ENCODE assay signal across 9 cellular contexts in genomic region chr6:33112148-33112547, GRCh38. TPM values are rescaled to one million over a fixed set of nuclear protein-coding genes. Genes with fewer than 3 reads are reported as not detected.
DNase-seq lines count a peak whose midpoint lies in the region; ATAC-seq and TF ChIP-seq lines count a peak whose summit lies in the region.
"Had no signal": no experiment of that assay in that cellular context is flagged by ENCODE, and none has a peak within 500 bp of the region (broad histone marks: within the 10 kb centered on the region; RNA-seq: fewer than 3 reads in every experiment).

No MANE protein-coding gene starts in this region.

- no peak overlapping the region for H2BK120ac ChIP-seq in neuronal stem cell (ENCODE audit: low read depth, low read length)

- H3K36me3 ChIP-seq in naive thymus-derived CD4-positive, alpha-beta T cell (ENCODE audit: control insufficient read depth in 2 of 3, insufficient read depth in 3 of 3, low read length in 3 of 3), result no peaks in the 10 kb centered on the region
- H3K36me3 ChIP-seq in neuronal stem cell (replicated peaks in 1 of 2; ENCODE audit: control insufficient read depth in 2 of 2, insufficient read depth in 2 of 2, low read length in 2 of 2), result no peaks in the 10 kb centered on the region

- H3K9ac ChIP-seq in neuronal stem cell (ENCODE audit: low read depth, low read length, poor library complexity), result no peak overlapping the region

- H3K14ac ChIP-seq in neuronal stem cell (ENCODE audit: low read length), result no peak overlapping the region

- WGBS in neuronal stem cell (ENCODE audit: extremely low coverage in 2 of 2, insufficient read length in 2 of 2, insufficient replicate concordance in 1 of 2), 2 donors, result no CpG with 5 or more reads among the region's 1 CpG

- H2BK15ac ChIP-seq in neuronal stem cell (ENCODE audit: low read length), result no peak overlapping the region

- peaks cover 0 to 4% of the 10 kb centered on the region in 2 donors for H3K4me1 ChIP-seq in naive thymus-derived CD4-positive, alpha-beta T cell (ENCODE audit: control insufficient read depth in 2 of 2, insufficient read depth in 2 of 2, low read length in 2 of 2)
- peaks cover under 1 to 5% of the 10 kb centered on the region in 2 donors for H3K4me1 ChIP-seq in neuronal stem cell (ENCODE audit: control insufficient read depth in 2 of 2, insufficient read depth in 1 of 2, low read depth in 1 of 2, low read length in 2 of 2)

- H3K27me3 ChIP-seq in naive thymus-derived CD4-positive, alpha-beta T cell (ENCODE audit: control insufficient read depth in 2 of 2, insufficient read depth in 2 of 2, low read length in 2 of 2), result peaks cover 0 to 6% of the 10 kb centered on the region in 2 donors
- H3K27me3 ChIP-seq in neuronal stem cell (ENCODE audit: control insufficient read depth in 3 of 3, insufficient read depth in 3 of 3, low read depth in 1 of 3, low read length in 3 of 3), result peaks cover 0 to 60% (median under 1%) of the 10 kb centered on the region in 3 experiments

- peak; percentile 46 for ATAC-seq in GM18505 (IDR thresholded peaks at IDR 0.05; ENCODE audit: unreplicated experiment)
- ATAC-seq in HG02884 (IDR thresholded peaks at IDR 0.05; ENCODE audit: unreplicated experiment), result peak; percentile 76
- ATAC-seq in effector memory CD8-positive, alpha-beta T cell (replicated peaks), result peak; percentile 99
- ATAC-seq in naive thymus-derived CD4-positive, alpha-beta T cell, result peak; percentile 97

- H3K4ac ChIP-seq in neuronal stem cell (ENCODE audit: low read length), result no peak overlapping the region

- CTCF ChIA-PET in naive thymus-derived CD4-positive, alpha-beta T cell (lab: Charles Lee), result interaction anchor here (0.5 kb wide), 1 partner anchor 915 kb away, joined by 3 read pairs; no protein-coding TSS in a partner anchor

- H2AK5ac ChIP-seq in neuronal stem cell (ENCODE audit: low read depth, low read length), result no peak overlapping the region

- no peak overlapping the region for H2BK12ac ChIP-seq in neuronal stem cell (ENCODE audit: low read length)

- no peak overlapping the region for H3K4me3 Mint-ChIP-seq in effector memory CD8-positive, alpha-beta T cell
- H3K4me3 Mint-ChIP-seq in naive thymus-derived CD4-positive, alpha-beta T cell, result no peak overlapping the region
- no peak overlapping the region for H3K4me3 Mint-ChIP-seq in activated T-cell treated with anti-CD3 and anti-CD28 coated beads, Interleukin-2, amount 50 U/mL, for 24 hours

- H3K27ac ChIP-seq in naive thymus-derived CD4-positive, alpha-beta T cell (ENCODE audit: low read depth, low read length), result no peak overlapping the region
- no peak overlapping the region for H3K27ac ChIP-seq in neuronal stem cell (replicated peaks; ENCODE audit: low read length)
- H3K27ac ChIP-seq: HL-60 had no signal

- H3K23ac ChIP-seq in neuronal stem cell (ENCODE audit: low read depth, low read length, poor library complexity), result no peak overlapping the region

- H3K4me3 ChIP-seq in naive thymus-derived CD4-positive, alpha-beta T cell (ENCODE audit: low read length), result no peak overlapping the region
- no peak overlapping the region for H3K4me3 ChIP-seq in neuronal stem cell (ENCODE audit: low read length in 2 of 2)

- H2AFZ ChIP-seq in neuronal stem cell (ENCODE audit: low read length), result no peak overlapping the region

- no peak overlapping the region for H3K18ac ChIP-seq in neuronal stem cell (ENCODE audit: low read length)

- no peaks in the 10 kb centered on the region for H3K9me3 Mint-ChIP-seq in effector memory CD8-positive, alpha-beta T cell
- H3K9me3 Mint-ChIP-seq in naive thymus-derived CD4-positive, alpha-beta T cell, result no peaks in the 10 kb centered on the region
- H3K9me3 Mint-ChIP-seq in activated T-cell treated with anti-CD3 and anti-CD28 coated beads, Interleukin-2, amount 50 U/mL, for 24 hours, result no peaks in the 10 kb centered on the region

- H3K36me3 Mint-ChIP-seq in effector memory CD8-positive, alpha-beta T cell (ENCODE audit: insufficient read depth), result no peaks in the 10 kb centered on the region
- no peaks in the 10 kb centered on the region for H3K36me3 Mint-ChIP-seq in naive thymus-derived CD4-positive, alpha-beta T cell
- no peaks in the 10 kb centered on the region for H3K36me3 Mint-ChIP-seq in activated T-cell treated with anti-CD3 and anti-CD28 coated beads, Interleukin-2, amount 50 U/mL, for 24 hours (ENCODE audit: low read depth)

- intact Hi-C loops in naive thymus-derived CD4-positive, alpha-beta T cell (cut with micrococcal nuclease), result no loop called here

- DNase-seq in AML-193 (lab: John Stamatoyannopoulos, UW) (peak; percentile 78 to 87), NCI-H460 (ENCODE audit: extremely low read depth, low read depth) (peak; percentile 17), neuronal stem cell (ENCODE audit: low spot score) (no peak)
- peak; percentile 41 to 57 (median 47) for DNase-seq in effector memory CD8-positive, alpha-beta T cell
- peak in 7 of 9 donors; percentile 19 to 55 (median 31) for DNase-seq in naive thymus-derived CD4-positive, alpha-beta T cell
- DNase-seq in activated T-cell treated with anti-CD3 and anti-CD28 coated beads, Interleukin-2, amount 50 U/mL, for 24 hours, result no peak

- H3K79me1 ChIP-seq in neuronal stem cell (ENCODE audit: low read depth, low read length), result no peaks in the 10 kb centered on the region

- no peak overlapping the region for H2BK5ac ChIP-seq in neuronal stem cell (ENCODE audit: low read length)

- H4K8ac ChIP-seq in neuronal stem cell (ENCODE audit: low read depth, low read length), result no peak overlapping the region

- H3K4me1 Mint-ChIP-seq in effector memory CD8-positive, alpha-beta T cell (ENCODE audit: low read depth in 2 of 2), result peaks cover 4 to 11% of the 10 kb centered on the region in 2 donors
- H3K4me1 Mint-ChIP-seq in naive thymus-derived CD4-positive, alpha-beta T cell, result peaks cover 0 to 10% (median 7%) of the 10 kb centered on the region in 7 donors
- peaks cover 5% of the 10 kb centered on the region for H3K4me1 Mint-ChIP-seq in activated T-cell treated with anti-CD3 and anti-CD28 coated beads, Interleukin-2, amount 50 U/mL, for 24 hours (ENCODE audit: low read depth)

- no peak overlapping the region for H3K4me2 ChIP-seq in neuronal stem cell (ENCODE audit: insufficient read depth, low read length, poor library complexity, severe bottlenecking)

- no peak overlapping the region for H3K27ac Mint-ChIP-seq in effector memory CD8-positive, alpha-beta T cell
- no peak overlapping the region for H3K27ac Mint-ChIP-seq in naive thymus-derived CD4-positive, alpha-beta T cell
- H3K27ac Mint-ChIP-seq in activated T-cell treated with anti-CD3 and anti-CD28 coated beads, Interleukin-2, amount 50 U/mL, for 24 hours, result no peak overlapping the region

- POLR2A ChIA-PET in naive thymus-derived CD4-positive, alpha-beta T cell (lab: Charles Lee), result no interaction called here

- no peak overlapping the region for H4K91ac ChIP-seq in neuronal stem cell (ENCODE audit: low read depth, low read length, poor library complexity)

- TF ChIP-seq POLR2A in GM18505 (IDR thresholded peaks at IDR 0.05; ENCODE audit: borderline replicate concordance, extremely low read depth, insufficient read depth, insufficient read length), result no peak

- no peaks in the 10 kb centered on the region for H3K9me3 ChIP-seq in naive thymus-derived CD4-positive, alpha-beta T cell (ENCODE audit: control insufficient read depth in 2 of 3, low read length in 3 of 3)
- H3K9me3 ChIP-seq in neuronal stem cell (replicated peaks in 1 of 2; ENCODE audit: control insufficient read depth in 2 of 2, insufficient read depth in 1 of 2, low read depth in 1 of 2, low read length in 2 of 2), result no peaks in the 10 kb centered on the region

- H3K27me3 Mint-ChIP-seq in effector memory CD8-positive, alpha-beta T cell, result peaks cover 78 to 93% of the 10 kb centered on the region in 2 donors
- H3K27me3 Mint-ChIP-seq in naive thymus-derived CD4-positive, alpha-beta T cell, result peaks cover 68 to 85% (median 80%) of the 10 kb centered on the region in 5 donors
- H3K27me3 Mint-ChIP-seq in activated T-cell treated with anti-CD3 and anti-CD28 coated beads, Interleukin-2, amount 50 U/mL, for 24 hours, result peaks cover 79% of the 10 kb centered on the region

RNA-seq across cellular contexts. Expression of gene HLA-DPB1, which starts 36.4 kb away (rescaled TPM):
- not detected in 2 replicates for total RNA-seq in NCI-H460 (2014; rRNA removed; shearing (Covaris generic))
- polyA plus RNA-seq in NCI-H460 (2014; cell fraction: nucleus; rRNA removed), result not detected in 2 replicates
- 100 to 1,000 TPM in 1 of 5 experiments, 10 to 100 TPM in 4; 13.7 to 308 (median 43.3) TPM for total RNA-seq in naive thymus-derived CD4-positive, alpha-beta T cell
- 10 to 100 TPM; 24.9 to 87.6 TPM for polyA plus RNA-seq in naive thymus-derived CD4-positive, alpha-beta T cell
- 45.7 TPM for polyA plus RNA-seq in neuronal stem cell (2013, experiment 1 of 2)
- polyA plus RNA-seq in neuronal stem cell (2013, experiment 2 of 2), result 42.1 TPM

RNA-seq across cellular contexts. Expression of gene HLA-DPA1, which starts 38.7 kb away (rescaled TPM):
- total RNA-seq in NCI-H460 (2014; rRNA removed; shearing (Covaris generic)), result not detected in 2 replicates
- not detected in 2 replicates for polyA plus RNA-seq in NCI-H460 (2014; cell fraction: nucleus; rRNA removed)
- total RNA-seq in naive thymus-derived CD4-positive, alpha-beta T cell, result 100 to 1,000 TPM in 2 of 5 experiments, 10 to 100 TPM in 3; 20.2 to 295 (median 45.6) TPM
- 10 to 100 TPM; 21.1 to 67.0 TPM for polyA plus RNA-seq in naive thymus-derived CD4-positive, alpha-beta T cell
- polyA plus RNA-seq in neuronal stem cell (2013, experiment 1 of 2), result 2.2 TPM
- polyA plus RNA-seq in neuronal stem cell (2013, experiment 2 of 2), result 2.2 TPM

Comparison
In these comparisons a context has a peak if more than half of its experiments do, and no peak if none do; other contexts are left out.
1. DNase-seq: peak in AML-193 (2 of 2), NCI-H460 (single experiment), effector memory CD8-positive, alpha-beta T cell (3 of 3) and naive thymus-derived CD4-positive, alpha-beta T cell (7 of 9); none in neuronal stem cell (single experiment) and activated T-cell treated with anti-CD3 and anti-CD28 coated beads, Interleukin-2, amount 50 U/mL, for 24 hours (single experiment).
2. ATAC-seq: peak in every context shown above with its lines; median percentile 99 in effector memory CD8-positive, alpha-beta T cell; 97 in naive thymus-derived CD4-positive, alpha-beta T cell; 76 in HG02884; 46 in GM18505.
3. RNA of gene HLA-DPB1, which starts 36.4 kb away (total RNA-seq): 13.7 to 308 TPM in naive thymus-derived CD4-positive, alpha-beta T cell; not detected in NCI-H460; every median in the first group is over 10 times any median in the second.
4. RNA of gene HLA-DPA1, which starts 38.7 kb away (total RNA-seq): 20.2 to 295 TPM in naive thymus-derived CD4-positive, alpha-beta T cell; not detected in NCI-H460; every median in the first group is over 10 times any median in the second.